ENCODE assay signal across 18 cellular contexts in the genomic region with DNA sequence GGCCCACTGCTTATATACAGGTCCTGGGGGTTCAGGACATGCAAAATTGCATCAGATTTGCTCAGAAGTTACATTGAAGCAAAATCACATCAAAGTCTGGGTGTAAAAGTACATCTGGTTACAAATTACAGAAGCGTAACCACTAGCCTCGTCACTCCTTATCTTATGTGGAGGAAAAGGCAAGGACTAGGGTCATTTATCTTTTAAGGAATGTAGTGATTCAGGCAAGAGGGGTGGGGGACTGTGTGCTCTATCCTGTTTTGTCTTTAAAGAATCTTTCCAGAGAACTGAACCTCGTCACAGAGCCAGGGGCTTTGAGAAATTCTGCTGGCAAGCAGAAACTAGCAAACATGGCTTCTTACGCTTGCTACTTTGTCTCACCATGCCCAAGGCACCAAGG.
DNase-seq lines count a peak whose midpoint lies in the region; TF ChIP-seq lines count a peak whose summit lies in the region.
"Had no signal": no experiment of that assay in that cellular context is flagged by ENCODE, and none has a peak within 500 bp of the region (broad histone marks: within the 10 kb centered on the region; RNA-seq: fewer than 3 reads in every experiment).

No MANE protein-coding gene starts in this region.

- H3K27me3 ChIP-seq in AG04450 (ENCODE audit: control insufficient read depth, insufficient read depth, low read length) = no peaks in the 10 kb centered on the region
- H3K27me3 ChIP-seq: ascending aorta, neutrophil, thyroid gland had no signal

- H3K9me3 ChIP-seq in AG04450 (ENCODE audit: control insufficient read depth, insufficient read depth, low read length) = peaks cover 7% of the 10 kb centered on the region
- H3K9me3 ChIP-seq: ascending aorta, neutrophil, thyroid gland had no signal

- CTCF ChIA-PET in AG04450 (lab: Charles Lee) = interaction anchor here (4.4 kb wide), 1 partner anchor 17 kb away, joined by 23 read pairs; no protein-coding TSS in a partner anchor

- TF ChIP-seq CTCF in AG04450 (IDR thresholded peaks at IDR 0.05; ENCODE audit: low read depth, low read length) = no peak
- TF ChIP-seq CTCF in fibroblast of pulmonary artery (IDR thresholded peaks at IDR 0.05; ENCODE audit: low read length, missing control alignments) = no peak
- TF ChIP-seq CTCF in GM13977 (IDR thresholded peaks at IDR 0.05; ENCODE audit: extremely low read depth, insufficient read depth, missing control alignments) = no peak

- in situ Hi-C loops in GM13977 (cut with MboI; ENCODE audit: low pct_unique_long_range_greater_than_20kb, low sequenced_read_pairs, unreplicated experiment) = no loop called here

- POLR2A ChIA-PET in AG04450 (lab: Yijun Ruan, JAX) = no interaction called here

- H3K4me3 ChIP-seq in AG04450 (ENCODE audit: low read depth, low read length) (no peak overlapping the region), fibroblast of pulmonary artery (replicated peaks; ENCODE audit: low read depth, low read length) (no peak overlapping the region)
- H3K4me3 ChIP-seq: ascending aorta, thyroid gland had no signal

- H3K27ac ChIP-seq in AG04450 (ENCODE audit: low read depth, low read length) = peak overlapping the region; percentile 85
- H3K27ac ChIP-seq: ascending aorta, neutrophil had no signal

- DNase-seq in AG04450 (ENCODE audit: low read depth, low spot score) (peak; percentile 78), NCI-H226 (peak; percentile 75), fibroblast of pulmonary artery (ENCODE audit: low read depth) (peak; percentile 99), non-pigmented ciliary epithelial cell (ENCODE audit: low read depth) (peak; percentile 63), GM13977 (ENCODE audit: low spot score) (no peak), NCI-H510A (lab: John Stamatoyannopoulos, UW) (no peak)
- DNase-seq in activated naive CD4-positive, alpha-beta T cell (lab: John Stamatoyannopoulos, UW) = no peak
- no peak for DNase-seq in stimulated activated CD4-positive, alpha-beta T cell treated with anti-CD3 and anti-CD28 coated beads, Interleukin-2, amount 100 ng/mL, for 24 hours
- DNase-seq: activated naive CD4-positive, alpha-beta T cell treated with anti-CD3 and anti-CD28 coated beads for 36 hours; foreskin fibroblast; hypothalamus; KBM-7; NCI-H187 treated with DMSO at 0.1 percent for 48 hours; NCI-H510A treated with DMSO at 0.1 percent for 48 hours; stimulated activated naive B cell treated with anti-CD40 and anti-IgM and Interleukin-4, amounts not matched to agents 10 μg/mL and 1 μg/mL and 100 μg/mL, for 72 hours; thyroid gland had no signal

Comparison
In these comparisons a context has a peak if more than half of its experiments do, and no peak if none do; other contexts are left out.
1. DNase-seq: peak in AG04450 (single experiment), NCI-H226 (single experiment), fibroblast of pulmonary artery (single experiment) and non-pigmented ciliary epithelial cell (single experiment); none in GM13977 (single experiment), NCI-H510A (single experiment), activated naive CD4-positive, alpha-beta T cell (0 of 4) and stimulated activated CD4-positive, alpha-beta T cell treated with anti-CD3 and anti-CD28 coated beads, Interleukin-2, amount 100 ng/mL, for 24 hours (0 of 2).